ENCODE assay signal across 29 cellular contexts in genomic region chr7:123809471-123809870, GRCh38. TPM values are rescaled to one million over a fixed set of nuclear protein-coding genes. Genes with fewer than 3 reads are reported as not detected.
DNase-seq lines count a peak whose midpoint lies in the region.
"Had no signal": no experiment of that assay in that cellular context is flagged by ENCODE, and none has a peak within 500 bp of the region (broad histone marks: within the 10 kb centered on the region; RNA-seq: fewer than 3 reads in every experiment).

No MANE protein-coding gene starts in this region.

- H4K8ac ChIP-seq in trophoblast cell (ENCODE audit: low read depth, low read length): no peak overlapping the region

- no peaks in the 10 kb centered on the region for H3K4me1 ChIP-seq in trophoblast cell (ENCODE audit: control insufficient read depth in 1 of 2, insufficient read depth in 2 of 2, low read length in 2 of 2)
- H3K4me1 ChIP-seq: A549; BE2C; BLaER1; BLaER1 treated with 17β-estradiol and CSF1 and Interleukin-3, amounts not matched to agents 10 nM and 100 nM; Caco-2 had no signal

- no peak overlapping the region for H3K23ac ChIP-seq in trophoblast cell (ENCODE audit: low read length)

- H2AFZ ChIP-seq in trophoblast cell (ENCODE audit: insufficient read depth, low read length, poor library complexity): no peak overlapping the region

- H3K36me3 ChIP-seq in trophoblast cell (ENCODE audit: control insufficient read depth in 1 of 2, insufficient read depth in 2 of 2, low read length in 2 of 2): no peaks in the 10 kb centered on the region
- H3K36me3 ChIP-seq: BE2C; BLaER1; BLaER1 treated with 17β-estradiol and CSF1 and Interleukin-3, amounts not matched to agents 10 nM and 100 nM had no signal

- H2BK120ac ChIP-seq in trophoblast cell (ENCODE audit: insufficient read depth, low read length, poor library complexity): no peak overlapping the region

- H4K12ac ChIP-seq in trophoblast cell (ENCODE audit: low read depth, low read length): no peak overlapping the region

- no peak overlapping the region for H2BK12ac ChIP-seq in trophoblast cell (ENCODE audit: low read length)

- no peak overlapping the region for H3K9ac ChIP-seq in trophoblast cell (ENCODE audit: low read length)
- H3K9ac ChIP-seq: BLaER1; BLaER1 treated with 17β-estradiol and CSF1 and Interleukin-3, amounts not matched to agents 10 nM and 100 nM had no signal

- H3K18ac ChIP-seq in trophoblast cell (ENCODE audit: low read length): no peak overlapping the region

- H3K4me3 ChIP-seq in trophoblast cell (ENCODE audit: low read depth, low read length): no peak overlapping the region
- H3K4me3 ChIP-seq: A549; BLaER1; BLaER1 treated with 17β-estradiol and CSF1 and Interleukin-3, amounts not matched to agents 10 nM and 100 nM had no signal

- no CpG with 5 or more reads among the region's 2 CpGs for WGBS in trophoblast cell (ENCODE audit: extremely low coverage, insufficient coverage, insufficient read length)

- peak; percentile 80 to 93 for DNase-seq in trophoblast cell
- no peak for DNase-seq in cerebellar nuclear complex (lab: John Stamatoyannopoulos, UW)
- DNase-seq: 8988T; ACHN; AML-193; BE2C; C1 segment of cervical spinal cord; Caco-2; Calu3; CD4-positive, alpha-beta memory T cell; CD4-positive, alpha-beta T cell; CD4-positive, CD25-positive, alpha-beta regulatory T cell; CD8-positive, alpha-beta memory T cell; CD8-positive, alpha-beta T cell; COR-L47; DMS 273 treated with DMSO at 0.1 percent for 48 hours; DMS153; DMS79; DMS79 treated with DMSO at 0.1 percent for 48 hours; DND-41; EL had no signal

- H3K4ac ChIP-seq in trophoblast cell (ENCODE audit: low read depth, low read length): no peak overlapping the region

- H3K27me3 ChIP-seq in trophoblast cell (ENCODE audit: insufficient read depth, low read length): no peaks in the 10 kb centered on the region
- H3K27me3 ChIP-seq: BLaER1; BLaER1 treated with 17β-estradiol and CSF1 and Interleukin-3, amounts not matched to agents 10 nM and 100 nM had no signal

- H4K91ac ChIP-seq in trophoblast cell (ENCODE audit: low read depth, low read length): no peak overlapping the region

- no peak overlapping the region for H3K4me2 ChIP-seq in trophoblast cell (ENCODE audit: low read length)
- H3K4me2 ChIP-seq: A549; BLaER1; BLaER1 treated with 17β-estradiol and CSF1 and Interleukin-3, amounts not matched to agents 10 nM and 100 nM had no signal

- no peak overlapping the region for H3K27ac ChIP-seq in trophoblast cell (ENCODE audit: low read depth, low read length)
- H3K27ac ChIP-seq: 22Rv1; A549; BLaER1; BLaER1 treated with 17β-estradiol and CSF1 and Interleukin-3, amounts not matched to agents 10 nM and 100 nM; C4-2B had no signal

- H2BK5ac ChIP-seq in trophoblast cell (ENCODE audit: low read depth, low read length, poor library complexity): no peak overlapping the region

- H3K79me2 ChIP-seq in trophoblast cell (ENCODE audit: control insufficient read depth, insufficient read depth, low read length, poor library complexity): no peaks in the 10 kb centered on the region

- H2AK5ac ChIP-seq in trophoblast cell (ENCODE audit: low read length): no peak overlapping the region

- no peaks in the 10 kb centered on the region for H3K79me1 ChIP-seq in trophoblast cell (ENCODE audit: low read length)

- no peaks in the 10 kb centered on the region for H3K9me3 ChIP-seq in trophoblast cell (ENCODE audit: insufficient read depth, low read depth, low read length)
- H3K9me3 ChIP-seq: BE2C, BLaER1, Caco-2 had no signal

- no peak overlapping the region for H3K14ac ChIP-seq in trophoblast cell (ENCODE audit: low read length)

RNA-seq across cellular contexts. Expression of gene HYAL4, which starts 35.5 kb away (rescaled TPM):
- 0.21 and 0.24 TPM in 2 replicates for polyA plus RNA-seq in trophoblast cell (2013)
- polyA plus RNA-seq: AG04450; BJ; CD14-positive monocyte; CD4-positive, alpha-beta memory T cell; CD4-positive, CD25-positive, alpha-beta regulatory T cell; CD8-positive, alpha-beta memory T cell had no signal

Comparison
In these comparisons a context has a peak if more than half of its experiments do, and no peak if none do; other contexts are left out.
1. DNase-seq: peak in trophoblast cell (2 of 2); none in cerebellar nuclear complex (0 of 2).